Comparison of ENCODE assay signal across 14 cellular contexts in the genomic region with DNA sequence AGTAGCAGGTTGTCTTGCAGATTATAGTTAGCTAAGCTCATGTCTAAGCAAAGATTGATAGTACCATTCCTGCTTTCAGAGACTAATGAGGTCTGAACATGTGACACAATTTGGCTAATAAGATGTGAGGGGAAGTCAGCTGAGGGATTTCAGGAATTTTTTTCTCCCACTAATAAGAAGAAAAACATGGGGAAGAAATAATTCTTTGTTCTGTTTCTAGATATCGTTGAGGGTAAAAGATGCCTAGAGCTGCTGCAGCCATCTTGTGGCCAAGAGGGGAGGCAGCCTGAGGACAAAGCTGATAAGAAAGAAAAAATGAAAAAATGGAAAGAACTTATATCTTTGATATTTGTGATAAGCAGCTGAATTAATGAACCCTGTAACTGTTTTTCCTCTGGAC.
DNase-seq lines count a peak whose midpoint lies in the region; ATAC-seq and TF ChIP-seq lines count a peak whose summit lies in the region.
"Had no signal": no experiment of that assay in that cellular context is flagged by ENCODE, and none has a peak within 500 bp of the region (broad histone marks: within the 10 kb centered on the region; RNA-seq: fewer than 3 reads in every experiment).

No MANE protein-coding gene starts in this region.

- CTCF ChIA-PET in OCI-LY7 (lab: Charles Lee; ENCODE audit: unreplicated experiment): no interaction called here

- POLR2A ChIA-PET in OCI-LY7 (lab: Charles Lee): interaction anchor here (0.6 kb wide), 1 partner anchor 30 kb away, joined by 3 read pairs; no protein-coding TSS in a partner anchor

- no peak overlapping the region for H3K4me3 ChIP-seq in OCI-LY7 (ENCODE audit: low read depth, low read length, poor library complexity, severe bottlenecking)
- no peak overlapping the region for H3K4me3 ChIP-seq in hepatocyte

- DNase-seq in OCI-LY7 (ENCODE audit: low spot score) (no peak), hepatocyte (ENCODE audit: low spot score) (peak; percentile 44), NCI-H1930 (lab: John Stamatoyannopoulos, UW) (no peak)
- DNase-seq in activated CD4-positive, alpha-beta T cell treated with anti-CD3 and anti-CD28 coated beads, Interleukin-2, amount 50 U/mL, for 1 hour: no peak
- DNase-seq in activated CD4-positive, alpha-beta T cell treated with anti-CD3 and anti-CD28 coated beads for 48 hours: no peak
- DNase-seq: activated CD8-positive, alpha-beta T cell treated with anti-CD3 and anti-CD28 coated beads, Interleukin-2, amount 10 ng/mL, durations not matched to agents 7 days and 5 days; caudate nucleus; stimulated activated CD4-positive, alpha-beta T cell treated with anti-CD3 and anti-CD28 coated beads, Interleukin-1b, Interleukin-23, amount 100 ng/mL, for 48 hours; stimulated activated naive CD4-positive, alpha-beta T cell; T-helper 2 cell had no signal

- no peak for ATAC-seq in GM18868 (IDR thresholded peaks at IDR 0.05; ENCODE audit: unreplicated experiment)
- ATAC-seq: activated CD8-positive, alpha-beta T cell treated with anti-CD3 and anti-CD28 coated beads, Interleukin-2, amount 10 ng/mL, durations not matched to agents 7 days and 5 days had no signal

- H3K4me1 ChIP-seq in OCI-LY7 (ENCODE audit: insufficient read depth, low read length, poor library complexity, severe bottlenecking) (no peaks in the 10 kb centered on the region), hepatocyte (ENCODE audit: insufficient read depth) (no peaks in the 10 kb centered on the region)

- H4K20me1 ChIP-seq in OCI-LY7 (ENCODE audit: insufficient read depth, low read length) (no peaks in the 10 kb centered on the region), hepatocyte (ENCODE audit: insufficient read depth, poor library complexity, severe bottlenecking) (no peaks in the 10 kb centered on the region)

- H3K9me3 ChIP-seq in OCI-LY7 (ENCODE audit: low read length) (0 out of 2 replicates have a peak, but pooled peaks cover 4% of the 10 kb centered on the region), hepatocyte (ENCODE audit: low read depth) (peaks cover 10% of the 10 kb centered on the region)

- no peaks in the 10 kb centered on the region for H3K27me3 ChIP-seq in hepatocyte

- no TSS peak for BruUV-seq in OCI-LY7 (replicated peaks; lab: Mats Ljungman, UMichigan)

- H3K27ac ChIP-seq in 22Rv1 (no peak overlapping the region), OCI-LY7 (ENCODE audit: low read depth, low read length, poor library complexity, severe bottlenecking) (no peak overlapping the region), hepatocyte (no peak overlapping the region)
- H3K27ac ChIP-seq: epithelial cell of prostate had no signal

- WGBS in hepatocyte (ENCODE audit: low lambda C conversion rate, missing lambda C conversion rate): 27% methylated on average over 1 of the region's 1 CpG

- no peak overlapping the region for H2AFZ ChIP-seq in OCI-LY7 (ENCODE audit: low read length)
- no peak overlapping the region for H2AFZ ChIP-seq in hepatocyte

- no peak overlapping the region for H3K4me2 ChIP-seq in OCI-LY7 (ENCODE audit: low read length)
- H3K4me2 ChIP-seq in hepatocyte: no peak overlapping the region

- no peaks in the 10 kb centered on the region for H3K9me2 ChIP-seq in OCI-LY7 (ENCODE audit: insufficient read depth, low read length)
- no peaks in the 10 kb centered on the region for H3K9me2 ChIP-seq in hepatocyte (replicated peaks; ENCODE audit: insufficient read depth)

- TF ChIP-seq CTCF in 22Rv1 (IDR thresholded peaks at IDR 0.05) (peak; percentile 82), GM12872 (IDR thresholded peaks at IDR 0.05; ENCODE audit: insufficient read depth, low read depth, low read length) (peak; percentile 35; the same call in 2 of the 3 replicates), OCI-LY7 (conservative IDR thresholded peaks at IDR 0.05; ENCODE audit: low read length) (0 out of 2 replicates have a peak, but pooled peaks have one; percentile 26), hepatocyte (IDR thresholded peaks at IDR 0.05; ENCODE audit: poor library complexity) (peak; percentile 56)

- H3K79me2 ChIP-seq in OCI-LY7 (ENCODE audit: insufficient read depth, low read depth, low read length): no peaks in the 10 kb centered on the region
- no peaks in the 10 kb centered on the region for H3K79me2 ChIP-seq in hepatocyte

- intact Hi-C loops in OCI-LY7 (cut with micrococcal nuclease; ENCODE audit: unreplicated experiment): no loop called here

- no peaks in the 10 kb centered on the region for H3K36me3 ChIP-seq in OCI-LY7 (ENCODE audit: insufficient read depth, low read length)
- H3K36me3 ChIP-seq in hepatocyte (replicated peaks; ENCODE audit: insufficient read depth, low read depth): no peaks in the 10 kb centered on the region

Comparison
In these comparisons a context has a peak if more than half of its experiments do, and no peak if none do; other contexts are left out.
1. CTCF ChIP-seq: peak in every context shown above with its lines; median percentile 82 in 22Rv1; 56 in hepatocyte; 35 in GM12872; 26 in OCI-LY7.